ENCODE assay signal across 10 cellular contexts in the genomic region with DNA sequence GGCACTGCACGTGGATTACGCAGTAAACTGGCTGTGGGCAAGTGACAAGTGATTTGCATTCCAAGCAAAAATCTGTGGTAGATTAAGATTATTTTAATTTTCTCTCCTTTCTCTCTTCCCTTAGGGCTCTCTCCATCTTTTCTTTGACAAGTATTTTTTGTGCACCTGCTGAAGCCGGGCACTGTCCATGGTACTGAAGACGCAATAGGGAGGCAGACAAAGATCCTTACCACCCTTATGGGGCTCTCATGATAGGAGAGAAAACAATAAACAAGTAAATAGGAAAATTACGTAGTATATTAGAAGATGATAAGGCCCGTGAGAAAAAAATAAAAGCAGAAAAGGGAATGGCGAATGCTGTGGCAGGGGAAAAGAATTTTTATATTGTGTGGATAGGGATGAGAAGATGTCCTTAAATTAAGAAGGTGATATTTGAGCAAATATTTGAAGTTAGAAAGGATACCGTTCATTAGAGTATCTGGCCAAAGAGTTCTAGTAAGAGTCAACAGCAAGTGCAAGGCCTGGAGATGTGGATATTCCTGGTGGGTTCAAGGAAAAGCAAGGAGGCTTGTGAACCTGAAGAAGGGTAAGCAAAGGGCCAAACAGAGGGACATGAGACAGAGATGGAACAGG.
DNase-seq lines count a peak whose midpoint lies in the region; ATAC-seq and TF ChIP-seq lines count a peak whose summit lies in the region.
"Had no signal": no experiment of that assay in that cellular context is flagged by ENCODE, and none has a peak within 500 bp of the region (broad histone marks: within the 10 kb centered on the region; RNA-seq: fewer than 3 reads in every experiment).

No MANE protein-coding gene starts in this region.

- no peak overlapping the region for H3K27ac ChIP-seq in foreskin keratinocyte

- ATAC-seq in foreskin keratinocyte (no peak), GM19463 (IDR thresholded peaks at IDR 0.05; ENCODE audit: unreplicated experiment) (no peak), GM21737 (IDR thresholded peaks at IDR 0.05; ENCODE audit: unreplicated experiment) (no peak)

- peak; percentile 20 for DNase-seq in AG20443 (ENCODE audit: low spot score)
- DNase-seq in HFF-Myc (ENCODE audit: extremely low read depth, low read depth): peak; percentile 2
- peak; percentile 14 for DNase-seq in T1000 (lab: John Stamatoyannopoulos, UW)
- DNase-seq in glutamatergic neuron: no peak
- DNase-seq in foreskin keratinocyte: no peak
- DNase-seq in CD14-positive monocyte (ENCODE audit: low spot score): no peak
- DNase-seq: NCI-H526 treated with DMSO at 0.1 percent for 48 hours had no signal

- H3K4me3 ChIP-seq in HFF-Myc (replicated peaks; ENCODE audit: low read depth, low read length): no peak overlapping the region
- H3K4me3 ChIP-seq: lung had no signal

- H3K36me3 Mint-ChIP-seq in glutamatergic neuron (ENCODE audit: unreplicated experiment) (no peaks in the 10 kb centered on the region), CD14-positive monocyte (no peaks in the 10 kb centered on the region)

- no peaks in the 10 kb centered on the region for H3K27me3 ChIP-seq in foreskin keratinocyte

- H3K4me1 ChIP-seq in foreskin keratinocyte: no peaks in the 10 kb centered on the region

- H3K4me3 Mint-ChIP-seq in glutamatergic neuron (ENCODE audit: unreplicated experiment): no peak overlapping the region
- H3K4me3 Mint-ChIP-seq in CD14-positive monocyte: no peak overlapping the region

- H3K27me3 Mint-ChIP-seq in glutamatergic neuron (ENCODE audit: unreplicated experiment) (no peaks in the 10 kb centered on the region), CD14-positive monocyte (ENCODE audit: low read depth in 3 of 3) (no peaks in the 10 kb centered on the region)

- no peaks in the 10 kb centered on the region for H3K4me1 Mint-ChIP-seq in glutamatergic neuron (ENCODE audit: low read depth, unreplicated experiment)
- no peaks in the 10 kb centered on the region for H3K4me1 Mint-ChIP-seq in CD14-positive monocyte

- intact Hi-C loops in CD14-positive monocyte (cut with micrococcal nuclease): no loop called here

- TF ChIP-seq CTCF in HFF-Myc (IDR thresholded peaks at IDR 0.05; ENCODE audit: low read depth, low read length, missing control alignments): no peak
- no peak for TF ChIP-seq CTCF in glutamatergic neuron (IDR thresholded peaks at IDR 0.05; ENCODE audit: partially characterized antibody, unreplicated experiment)
- no peak for TF ChIP-seq CTCF in foreskin keratinocyte (conservative IDR thresholded peaks at IDR 0.05)
- TF ChIP-seq CTCF in CD14-positive monocyte (IDR thresholded peaks at IDR 0.05): no peak

- H3K9me3 Mint-ChIP-seq in glutamatergic neuron (ENCODE audit: unreplicated experiment) (no peaks in the 10 kb centered on the region), CD14-positive monocyte (peaks cover 0 to 1% (median 0%) of the 10 kb centered on the region in 7 donors)

- H3K27ac Mint-ChIP-seq in glutamatergic neuron (ENCODE audit: unreplicated experiment) (peak overlapping the region; percentile 46), CD14-positive monocyte (no peak overlapping the region)

Comparison
In these comparisons a context has a peak if more than half of its experiments do, and no peak if none do; other contexts are left out.
1. DNase-seq: peak in AG20443 (single experiment), HFF-Myc (single experiment) and T1000 (single experiment); none in glutamatergic neuron (single experiment), foreskin keratinocyte (0 of 2) and CD14-positive monocyte (single experiment).